ENCODE assay signal across 28 cellular contexts in the genomic region with DNA sequence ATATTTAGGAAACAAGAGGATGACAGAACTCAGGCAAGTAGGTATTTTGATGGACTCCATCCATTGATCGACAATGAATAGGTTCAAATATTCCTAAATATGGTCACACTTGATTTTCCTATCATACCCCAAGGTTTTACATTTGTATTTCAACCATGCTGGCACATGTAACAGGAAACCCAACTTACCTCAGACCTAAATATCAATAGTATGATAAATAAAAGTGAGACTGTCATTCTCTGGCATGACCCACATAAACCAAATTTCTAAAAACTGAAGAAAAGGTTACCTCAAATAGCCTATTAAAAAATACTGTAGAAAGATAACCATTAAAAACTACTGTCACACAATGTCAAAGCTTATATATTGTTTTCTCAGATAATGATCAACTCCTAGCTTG.
"Had no signal": no experiment of that assay in that cellular context is flagged by ENCODE, and none has a peak within 500 bp of the region (broad histone marks: within the 10 kb centered on the region; RNA-seq: fewer than 3 reads in every experiment).

No MANE protein-coding gene starts in this region.

- H3K4me3 Mint-ChIP-seq: activated CD4-positive, alpha-beta T cell treated with anti-CD3 and anti-CD28 coated beads, Interleukin-2, amount 10 ng/mL, durations not matched to agents 24 days and 14 days; activated naive CD4-positive, alpha-beta T cell treated with anti-CD3 and anti-CD28 coated beads, Interleukin-2, amount 50 U/mL, for 24 hours; activated naive CD8-positive, alpha-beta T cell treated with anti-CD3 and anti-CD28 coated beads, Interleukin-2, amount 50 U/mL, for 24 hours; activated T-cell treated with anti-CD3 and anti-CD28 coated beads, Interleukin-2, amount 50 U/mL, for 24 hours; immature natural killer cell; mesothelial cell of epicardium; naive thymus-derived CD4-positive, alpha-beta T cell; stimulated activated naive CD8-positive, alpha-beta T cell treated with anti-CD3 and anti-CD28 coated beads, Interleukin-15, Interleukin-2, amounts not matched to agents 100 ng/mL and 50 ng/mL, for 24 hours; T-cell; type B pancreatic cell had no signal

- FAIRE-seq: kidney, TTC549 had no signal

- H3K9me3 Mint-ChIP-seq: activated naive CD4-positive, alpha-beta T cell treated with anti-CD3 and anti-CD28 coated beads, Interleukin-2, amount 50 U/mL, for 24 hours; activated naive CD8-positive, alpha-beta T cell treated with anti-CD3 and anti-CD28 coated beads, Interleukin-2, amount 50 U/mL, for 24 hours; activated T-cell treated with anti-CD3 and anti-CD28 coated beads, Interleukin-2, amount 50 U/mL, for 24 hours; immature natural killer cell; mesothelial cell of epicardium; stimulated activated naive CD8-positive, alpha-beta T cell treated with anti-CD3 and anti-CD28 coated beads, Interleukin-15, Interleukin-2, amounts not matched to agents 100 ng/mL and 50 ng/mL, for 24 hours; T-cell had no signal

- H3K27ac Mint-ChIP-seq: activated CD4-positive, alpha-beta T cell treated with anti-CD3 and anti-CD28 coated beads, Interleukin-2, amount 10 ng/mL, durations not matched to agents 24 days and 14 days; activated naive CD4-positive, alpha-beta T cell treated with anti-CD3 and anti-CD28 coated beads, Interleukin-2, amount 50 U/mL, for 24 hours; activated naive CD8-positive, alpha-beta T cell treated with anti-CD3 and anti-CD28 coated beads, Interleukin-2, amount 50 U/mL, for 24 hours; immature natural killer cell; mesothelial cell of epicardium; naive thymus-derived CD4-positive, alpha-beta T cell; T-cell; type B pancreatic cell had no signal

- H3K36me3 ChIP-seq: breast epithelium, uterus, WERI-Rb-1 had no signal

- H3K9me3 ChIP-seq: breast epithelium, esophagus muscularis mucosa, heart left ventricle, uterus had no signal

- H3K27me3 Mint-ChIP-seq: activated CD4-positive, alpha-beta T cell treated with anti-CD3 and anti-CD28 coated beads, Interleukin-2, amount 10 ng/mL, durations not matched to agents 24 days and 14 days; activated naive CD4-positive, alpha-beta T cell treated with anti-CD3 and anti-CD28 coated beads, Interleukin-2, amount 50 U/mL, for 24 hours; activated naive CD8-positive, alpha-beta T cell treated with anti-CD3 and anti-CD28 coated beads, Interleukin-2, amount 50 U/mL, for 24 hours; activated T-cell treated with anti-CD3 and anti-CD28 coated beads, Interleukin-2, amount 50 U/mL, for 24 hours; naive thymus-derived CD4-positive, alpha-beta T cell; stimulated activated naive CD8-positive, alpha-beta T cell treated with anti-CD3 and anti-CD28 coated beads, Interleukin-15, Interleukin-2, amounts not matched to agents 100 ng/mL and 50 ng/mL, for 24 hours; T-cell; type B pancreatic cell had no signal

- H3K4me3 ChIP-seq: breast epithelium, esophagus muscularis mucosa, heart left ventricle, uterus had no signal

- ATAC-seq: activated CD4-positive, CD25-positive, alpha-beta regulatory T cell treated with anti-CD3 and anti-CD28 coated beads, Interleukin-2, amount 50 U/mL, for 24 hours; activated naive CD8-positive, alpha-beta T cell treated with anti-CD3 and anti-CD28 coated beads, Interleukin-2, amount 50 U/mL, for 24 hours; foreskin keratinocyte; heart left ventricle; left colon; naive thymus-derived CD4-positive, alpha-beta T cell; right cardiac atrium; T-cell had no signal

- H3K27me3 ChIP-seq: breast epithelium, esophagus muscularis mucosa, foreskin keratinocyte, heart left ventricle, uterus had no signal

- H3K4me1 Mint-ChIP-seq: mesothelial cell of epicardium had no signal

- DNase-seq: activated CD4-positive, alpha-beta T cell treated with anti-CD3 and anti-CD28 coated beads, Interleukin-2, amount 10 ng/mL, durations not matched to agents 24 days and 14 days; activated CD8-positive, alpha-beta memory T cell treated with anti-CD3 and anti-CD28 coated beads, Interleukin-2, amount 50 U/mL, for 48 hours; activated naive CD8-positive, alpha-beta T cell treated with anti-CD3 and anti-CD28 coated beads, Interleukin-2, amount 50 U/mL, for 24 hours; activated T-cell treated with anti-CD3 and anti-CD28 coated beads, Interleukin-2, amount 50 U/mL, for 24 hours; amygdala; central memory CD4-positive, alpha-beta T cell; foreskin keratinocyte; heart left ventricle; hypothalamus; immature natural killer cell; kidney; left colon; naive thymus-derived CD4-positive, alpha-beta T cell; right cardiac atrium; stimulated activated CD4-positive, alpha-beta T cell treated with anti-CD3 and anti-CD28 coated beads, Interleukin-15, amount 100 ng/mL, for 24 hours; stimulated activated CD4-positive, alpha-beta T cell treated with anti-CD3 and anti-CD28 coated beads, Interleukin-2, amount 100 ng/mL, for 24 hours; substantia nigra; T-cell; uterus; WERI-Rb-1 had no signal
